9 cellular contexts compared by ENCODE assay signal in the genomic region with DNA sequence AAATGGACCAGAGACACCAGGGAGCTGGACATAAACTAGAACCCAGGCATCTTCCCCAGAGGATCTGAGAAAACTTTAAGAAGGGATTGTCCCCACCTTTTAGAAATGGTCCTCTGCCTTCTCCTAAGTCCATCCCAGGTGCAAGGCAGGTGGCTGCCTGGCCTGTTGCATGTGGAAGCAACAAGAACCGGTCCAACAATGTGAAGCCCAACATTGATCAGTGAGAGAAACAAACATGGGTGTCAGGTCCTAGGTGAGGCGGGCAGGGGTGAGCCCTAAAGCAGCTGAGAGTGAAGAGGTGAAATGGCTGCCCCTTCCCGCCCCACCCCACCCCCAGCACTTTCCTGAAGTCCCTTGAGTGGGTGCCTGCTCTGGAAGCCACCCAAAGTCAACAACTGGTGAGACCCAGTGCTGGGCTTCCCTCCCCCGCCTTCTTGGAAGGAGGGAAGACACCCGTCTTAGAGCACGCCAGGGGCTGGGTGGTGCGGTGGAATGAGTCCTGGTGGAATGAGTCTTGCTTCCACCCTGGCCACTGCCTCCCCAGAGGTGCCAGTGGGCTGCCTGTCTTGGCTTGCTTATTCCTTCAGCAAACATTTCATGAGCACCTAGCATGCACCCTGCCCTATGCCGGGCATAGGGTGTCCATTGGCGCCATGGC. TPM values are rescaled to one million over a fixed set of nuclear protein-coding genes. Genes with fewer than 3 reads are reported as not detected.
A peak's percentile ranks its signal among the peaks of the same experiment; 100 is the strongest.
DNase-seq lines count a peak whose midpoint lies in the region; ATAC-seq, FAIRE-seq and TF ChIP-seq lines count a peak whose summit lies in the region.
"Had no signal": no experiment of that assay in that cellular context is flagged by ENCODE, and none has a peak within 500 bp of the region (broad histone marks: within the 10 kb centered on the region; RNA-seq: fewer than 3 reads in every experiment).

No MANE protein-coding gene starts in this region.

- no peak for TF ChIP-seq POLR2A in heart left ventricle (IDR thresholded peaks at IDR 0.05)

- peaks cover 62% of the 10 kb centered on the region for H3K79me2 ChIP-seq in astrocyte (ENCODE audit: insufficient read depth, low read length)

- H3K27ac Mint-ChIP-seq in astrocyte (ENCODE audit: unreplicated experiment), result peak overlapping the region; percentile 28

- H3K9me3 ChIP-seq in astrocyte (ENCODE audit: insufficient read depth, low read depth, low read length) (no peaks in the 10 kb centered on the region), heart left ventricle (no peaks in the 10 kb centered on the region)

- H3K9ac ChIP-seq in astrocyte (ENCODE audit: low read length), result peak overlapping the region; percentile 92

- ATAC-seq in GM21786 (IDR thresholded peaks at IDR 0.05; ENCODE audit: unreplicated experiment), result no peak
- ATAC-seq in heart left ventricle, result no peak
- no peak for ATAC-seq in GM21515 (IDR thresholded peaks at IDR 0.05; ENCODE audit: unreplicated experiment)
- ATAC-seq: Panc1 had no signal

- no peak overlapping the region for H3K27ac ChIP-seq in astrocyte (ENCODE audit: low read depth, low read length)
- no peak overlapping the region for H3K27ac ChIP-seq in heart left ventricle

- peaks cover 23% of the 10 kb centered on the region for H3K4me1 ChIP-seq in astrocyte (ENCODE audit: insufficient read depth, low read length)
- peaks cover 4 to 36% (median 22%) of the 10 kb centered on the region in 12 donors for H3K4me1 ChIP-seq in heart left ventricle

- POLR2A ChIA-PET in AG04449 (lab: Yijun Ruan, JAX), result no interaction called here

- peaks cover 17% of the 10 kb centered on the region for H3K36me3 Mint-ChIP-seq in astrocyte (ENCODE audit: low read depth, unreplicated experiment)

- WGBS in heart left ventricle, 4 donors, result 84 to 94% (median 87%) methylated on average over 8 to 9 of the region's 9 CpGs

- peak overlapping the region; percentile 94 for H3K4me2 ChIP-seq in astrocyte (ENCODE audit: low read length)

- H3K4me1 Mint-ChIP-seq in astrocyte (ENCODE audit: low read depth, unreplicated experiment), result peaks cover 20% of the 10 kb centered on the region

- H3K36me3 ChIP-seq in H7 (replicated peaks; ENCODE audit: control insufficient read depth, insufficient read depth, low read length) (no peaks in the 10 kb centered on the region; the same call in 1 of the 2 replicates), astrocyte (ENCODE audit: insufficient read depth, low read length) (peaks cover 16% of the 10 kb centered on the region), heart left ventricle (peaks cover 0 to 38% (median 27%) of the 10 kb centered on the region in 9 donors)

- intact Hi-C loops in heart left ventricle (cut with DNase I), result loop anchor here in 1 of 10 donors (10.0 kb wide), 1 partner anchor 995 kb away; the partner anchor contains the start of gene NOTCH3

- no peak for TF ChIP-seq CTCF in AG04449 (IDR thresholded peaks at IDR 0.05; ENCODE audit: insufficient read depth, low read length, missing control alignments)
- no peak for TF ChIP-seq CTCF in astrocyte (IDR thresholded peaks at IDR 0.05; ENCODE audit: insufficient read depth, low read depth, low read length)
- no peak for TF ChIP-seq CTCF in heart left ventricle (IDR thresholded peaks at IDR 0.05)

- DNase-seq in AG04449 (ENCODE audit: low read depth, low spot score) (no peak), H7 (peak; percentile 21), astrocyte (ENCODE audit: low read depth) (no peak), mucosa of gallbladder (ENCODE audit: low spot score) (peak; percentile 61), MV-4-11 (lab: John Stamatoyannopoulos, UW) (no peak), heart left ventricle (no peak)

- H3K27me3 ChIP-seq in H7 (ENCODE audit: control insufficient read depth, insufficient read depth, low read length), result no peaks in the 10 kb centered on the region
- no peaks in the 10 kb centered on the region for H3K27me3 ChIP-seq in astrocyte (ENCODE audit: insufficient read depth, low read length)
- H3K27me3 ChIP-seq in heart left ventricle, result no peaks in the 10 kb centered on the region

- H4K20me1 ChIP-seq in astrocyte (ENCODE audit: insufficient read depth, low read length), result peaks cover 57% of the 10 kb centered on the region

- CTCF ChIA-PET in AG04449 (lab: Yijun Ruan, JAX), result interaction anchor here (1.0 to 5.6 kb wide), 2 partner anchors 14 to 184 kb away, joined by 3 to 27 read pairs; partner anchors contain the start of gene FAM32A

- H3K9me3 Mint-ChIP-seq in astrocyte (ENCODE audit: unreplicated experiment), result no peaks in the 10 kb centered on the region

- no peak overlapping the region for H2AFZ ChIP-seq in astrocyte (ENCODE audit: low read depth, low read length)

- FAIRE-seq in astrocyte (lab: Jason Lieb, UNC), result no peak

- H3K4me3 Mint-ChIP-seq in astrocyte (ENCODE audit: unreplicated experiment), result peak overlapping the region; percentile 93

- H3K27me3 Mint-ChIP-seq in astrocyte (ENCODE audit: low read depth, unreplicated experiment), result no peaks in the 10 kb centered on the region

- H3K4me3 ChIP-seq in AG04449 (ENCODE audit: low read depth, low read length), result peak overlapping the region; percentile 97
- no peak overlapping the region for H3K4me3 ChIP-seq in H7 (ENCODE audit: insufficient read depth, low read depth, low read length)
- no peak overlapping the region for H3K4me3 ChIP-seq in astrocyte (ENCODE audit: insufficient read depth, low read depth, low read length)
- H3K4me3 ChIP-seq in heart left ventricle, result peak overlapping the region in 1 of 12 donors; percentile 78

RNA-seq across cellular contexts. Expression of gene AP1M1, which starts 1.7 kb away (rescaled TPM):
- 49.3 and 56.3 TPM in 2 replicates for total RNA-seq in H7 (2014; rRNA removed; shearing (Covaris generic))
- total RNA-seq in astrocyte (87.6 and 90.8 TPM in 2 replicates), mucosa of gallbladder (84.0 TPM), heart left ventricle (10 to 100 TPM; 39.3 to 83.8 (median 47.8) TPM)
- polyA plus RNA-seq in heart left ventricle, result 10 to 100 TPM; 26.2 to 93.4 TPM

RNA-seq across cellular contexts. Expression of gene FAM32A, which starts 14.2 kb away (rescaled TPM):
- total RNA-seq in H7 (2014; rRNA removed; shearing (Covaris generic)), result 91.8 and 96.9 TPM in 2 replicates
- total RNA-seq in astrocyte, result 95.4 and 106 TPM in 2 replicates
- total RNA-seq in mucosa of gallbladder, result 71.6 TPM
- 10 to 100 TPM; 32.0 to 71.8 (median 37.5) TPM for total RNA-seq in heart left ventricle
- 10 to 100 TPM; 34.1 to 94.5 TPM for polyA plus RNA-seq in heart left ventricle

RNA-seq across cellular contexts. Expression of gene CIB3, which starts 26.1 kb away (rescaled TPM):
- not detected in 2 replicates for total RNA-seq in H7 (2014; rRNA removed; shearing (Covaris generic))
- total RNA-seq in astrocyte (not detected in 2 replicates), mucosa of gallbladder (not detected), heart left ventricle (not detected)
- polyA plus RNA-seq in heart left ventricle, result not detected

RNA-seq across cellular contexts. Expression of gene HSH2D, which starts 55.9 kb away (rescaled TPM):
- 0.07 TPM in 1 of 2 replicates, not detected in the other for total RNA-seq in H7 (2014; rRNA removed; shearing (Covaris generic))
- not detected in 2 replicates for total RNA-seq in astrocyte
- 14.0 TPM for total RNA-seq in mucosa of gallbladder
- total RNA-seq in heart left ventricle, result 1 to 10 TPM in 2 of 9 donors, under 1 TPM in 3, not detected in 4; 0.16 to 1.8 (median 0.44) TPM
- under 1 TPM; 0.12 to 0.30 TPM for polyA plus RNA-seq in heart left ventricle

Comparison
In these comparisons a context has a peak if more than half of its experiments do, and no peak if none do; other contexts are left out.
1. DNase-seq: peak in H7 (single experiment) and mucosa of gallbladder (single experiment); none in AG04449 (single experiment), astrocyte (single experiment), MV-4-11 (single experiment) and heart left ventricle (0 of 5).